In genomic region chr17:81291662-81292061, GRCh38 we compare ENCODE assay signal across 1 cellular context.
TF ChIP-seq lines count a peak whose summit lies in the region.

No MANE protein-coding gene starts in this region.

TF ChIP-seq in GM23338, 12 proteins besides CTCF, POLR2A, EP300 and RAD21 (continued from another document):
- TF ChIP-seq, protein P1, sequence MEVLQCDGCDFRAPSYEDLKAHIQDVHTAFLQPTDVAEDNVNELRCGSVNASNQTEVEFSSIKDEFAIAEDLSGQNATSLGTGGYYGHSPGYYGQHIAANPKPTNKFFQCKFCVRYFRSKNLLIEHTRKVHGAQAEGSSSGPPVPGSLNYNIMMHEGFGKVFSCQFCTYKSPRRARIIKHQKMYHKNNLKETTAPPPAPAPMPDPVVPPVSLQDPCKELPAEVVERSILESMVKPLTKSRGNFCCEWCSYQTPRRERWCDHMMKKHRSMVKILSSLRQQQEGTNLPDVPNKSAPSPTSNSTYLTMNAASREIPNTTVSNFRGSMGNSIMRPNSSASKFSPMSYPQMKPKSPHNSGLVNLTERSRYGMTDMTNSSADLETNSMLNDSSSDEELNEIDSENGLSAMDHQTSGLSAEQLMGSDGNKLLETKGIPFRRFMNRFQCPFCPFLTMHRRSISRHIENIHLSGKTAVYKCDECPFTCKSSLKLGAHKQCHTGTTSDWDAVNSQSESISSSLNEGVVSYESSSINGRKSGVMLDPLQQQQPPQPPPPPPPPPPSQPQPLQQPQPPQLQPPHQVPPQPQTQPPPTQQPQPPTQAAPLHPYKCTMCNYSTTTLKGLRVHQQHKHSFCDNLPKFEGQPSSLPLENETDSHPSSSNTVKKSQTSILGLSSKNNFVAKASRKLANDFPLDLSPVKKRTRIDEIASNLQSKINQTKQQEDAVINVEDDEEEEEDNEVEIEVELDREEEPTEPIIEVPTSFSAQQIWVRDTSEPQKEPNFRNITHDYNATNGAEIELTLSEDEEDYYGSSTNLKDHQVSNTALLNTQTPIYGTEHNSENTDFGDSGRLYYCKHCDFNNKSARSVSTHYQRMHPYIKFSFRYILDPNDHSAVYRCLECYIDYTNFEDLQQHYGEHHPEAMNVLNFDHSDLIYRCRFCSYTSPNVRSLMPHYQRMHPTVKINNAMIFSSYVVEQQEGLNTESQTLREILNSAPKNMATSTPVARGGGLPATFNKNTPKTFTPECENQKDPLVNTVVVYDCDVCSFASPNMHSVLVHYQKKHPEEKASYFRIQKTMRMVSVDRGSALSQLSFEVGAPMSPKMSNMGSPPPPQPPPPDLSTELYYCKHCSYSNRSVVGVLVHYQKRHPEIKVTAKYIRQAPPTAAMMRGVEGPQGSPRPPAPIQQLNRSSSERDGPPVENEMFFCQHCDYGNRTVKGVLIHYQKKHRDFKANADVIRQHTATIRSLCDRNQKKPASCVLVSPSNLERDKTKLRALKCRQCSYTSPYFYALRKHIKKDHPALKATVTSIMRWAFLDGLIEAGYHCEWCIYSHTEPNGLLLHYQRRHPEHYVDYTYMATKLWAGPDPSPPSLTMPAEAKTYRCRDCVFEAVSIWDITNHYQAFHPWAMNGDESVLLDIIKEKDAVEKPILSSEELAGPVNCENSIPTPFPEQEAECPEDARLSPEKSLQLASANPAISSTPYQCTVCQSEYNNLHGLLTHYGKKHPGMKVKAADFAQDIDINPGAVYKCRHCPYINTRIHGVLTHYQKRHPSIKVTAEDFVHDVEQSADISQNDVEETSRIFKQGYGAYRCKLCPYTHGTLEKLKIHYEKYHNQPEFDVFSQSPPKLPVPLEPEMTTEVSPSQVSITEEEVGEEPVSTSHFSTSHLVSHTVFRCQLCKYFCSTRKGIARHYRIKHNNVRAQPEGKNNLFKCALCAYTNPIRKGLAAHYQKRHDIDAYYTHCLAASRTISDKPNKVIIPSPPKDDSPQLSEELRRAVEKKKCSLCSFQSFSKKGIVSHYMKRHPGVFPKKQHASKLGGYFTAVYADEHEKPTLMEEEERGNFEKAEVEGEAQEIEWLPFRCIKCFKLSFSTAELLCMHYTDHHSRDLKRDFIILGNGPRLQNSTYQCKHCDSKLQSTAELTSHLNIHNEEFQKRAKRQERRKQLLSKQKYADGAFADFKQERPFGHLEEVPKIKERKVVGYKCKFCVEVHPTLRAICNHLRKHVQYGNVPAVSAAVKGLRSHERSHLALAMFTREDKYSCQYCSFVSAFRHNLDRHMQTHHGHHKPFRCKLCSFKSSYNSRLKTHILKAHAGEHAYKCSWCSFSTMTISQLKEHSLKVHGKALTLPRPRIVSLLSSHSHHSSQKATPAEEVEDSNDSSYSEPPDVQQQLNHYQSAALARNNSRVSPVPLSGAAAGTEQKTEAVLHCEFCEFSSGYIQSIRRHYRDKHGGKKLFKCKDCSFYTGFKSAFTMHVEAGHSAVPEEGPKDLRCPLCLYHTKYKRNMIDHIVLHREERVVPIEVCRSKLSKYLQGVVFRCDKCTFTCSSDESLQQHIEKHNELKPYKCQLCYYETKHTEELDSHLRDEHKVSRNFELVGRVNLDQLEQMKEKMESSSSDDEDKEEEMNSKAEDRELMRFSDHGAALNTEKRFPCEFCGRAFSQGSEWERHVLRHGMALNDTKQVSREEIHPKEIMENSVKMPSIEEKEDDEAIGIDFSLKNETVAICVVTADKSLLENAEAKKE (CRISPR knock-in tag; IDR thresholded peaks at IDR 0.05): no peak
- no peak for TF ChIP-seq JUNB (IDR thresholded peaks at IDR 0.05; ENCODE audit: unreplicated experiment)
